ENCODE assay signal across 21 cellular contexts in the genomic region with DNA sequence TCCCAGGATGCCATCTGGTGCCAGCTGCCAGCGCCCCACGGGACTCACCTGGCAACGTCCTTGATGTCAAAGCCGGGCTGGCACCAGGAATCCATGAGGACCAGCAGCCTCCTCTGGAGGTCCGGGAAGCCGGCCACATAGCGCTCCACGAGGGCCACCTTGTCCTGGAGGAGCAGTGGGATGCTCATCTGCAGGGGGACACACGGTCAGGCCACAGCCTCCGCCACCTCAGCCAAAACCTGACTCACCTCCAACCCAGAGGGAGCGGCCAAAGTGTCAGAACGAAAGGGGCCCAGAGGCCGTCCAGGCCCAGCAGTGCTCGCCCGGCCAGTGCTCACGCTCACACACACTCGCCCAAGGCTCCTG.
"Had no signal": no experiment of that assay in that cellular context is flagged by ENCODE, and none has a peak within 500 bp of the region (broad histone marks: within the 10 kb centered on the region; RNA-seq: fewer than 3 reads in every experiment).

No MANE protein-coding gene starts in this region.

- H3K4me3 ChIP-seq: cardiac muscle cell, hepatocyte, lower lobe of right lung, thyroid gland, upper lobe of right lung had no signal

- FAIRE-seq: islet of Langerhans, TTC549 had no signal

- H2AFZ ChIP-seq: hepatocyte had no signal

- ATAC-seq: activated naive CD8-positive, alpha-beta T cell treated with anti-CD3 and anti-CD28 coated beads, Interleukin-2, amount 50 U/mL, for 24 hours; activated T-cell treated with anti-CD3 and anti-CD28 coated beads, Interleukin-2, amount 50 U/mL, for 72 hours; esophagus mucosa; lower lobe of right lung; stimulated activated naive CD8-positive, alpha-beta T cell treated with anti-CD3 and anti-CD28 coated beads, Interleukin-15, Interleukin-2, amounts not matched to agents 100 U/mL and 50 U/mL, for 24 hours had no signal

- H3K36me3 ChIP-seq: cardiac muscle cell, thyroid gland, upper lobe of right lung had no signal

- H3K9me3 ChIP-seq: lower lobe of right lung, thyroid gland, upper lobe of right lung had no signal

- H3K27ac ChIP-seq: cardiac muscle cell, hepatocyte, lower lobe of right lung, thyroid gland, upper lobe of right lung had no signal

- H3K4me1 ChIP-seq: lower lobe of right lung, thyroid gland, upper lobe of right lung had no signal

- H3K4me2 ChIP-seq: hepatocyte had no signal

- H3K79me2 ChIP-seq: hepatocyte had no signal

- H3K27me3 ChIP-seq: cardiac muscle cell, hepatocyte, thyroid gland, upper lobe of right lung had no signal

- DNase-seq: activated CD4-positive, alpha-beta memory T cell treated with anti-CD3 and anti-CD28 coated beads for 36 hours; activated CD4-positive, alpha-beta T cell treated with anti-CD3 and anti-CD28 coated beads for 48 hours; activated gamma-delta T cell; activated naive CD4-positive, alpha-beta T cell treated with anti-CD3 and anti-CD28 coated beads, Interleukin-2, amount 50 U/mL, for 16 hours; activated naive CD8-positive, alpha-beta T cell treated with anti-CD3 and anti-CD28 coated beads, Interleukin-2, amount 50 U/mL, for 24 hours; activated T-cell treated with anti-CD3 and anti-CD28 coated beads, Interleukin-2, amount 50 U/mL, for 72 hours; effector CD4-positive, alpha-beta T cell; foreskin melanocyte; lower lobe of right lung; mesendoderm; naive B cell; stimulated activated CD4-positive, alpha-beta T cell treated with anti-CD3 and anti-CD28 coated beads, Interleukin-4, amount 100 ng/mL, for 24 hours; stimulated activated naive CD8-positive, alpha-beta T cell treated with anti-CD3 and anti-CD28 coated beads, Interleukin-15, Interleukin-2, amounts not matched to agents 100 U/mL and 50 U/mL, for 24 hours; T-helper 1 cell; thyroid gland; upper lobe of right lung had no signal
